In genomic region chr2:157315901-157316300, GRCh38 we compare ENCODE assay signal across 15 cellular contexts. TPM values are rescaled to one million over a fixed set of nuclear protein-coding genes. Genes with fewer than 3 reads are reported as not detected.
A peak's percentile ranks its signal among the peaks of the same experiment; 100 is the strongest.
DNase-seq lines count a peak whose midpoint lies in the region; ATAC-seq and TF ChIP-seq lines count a peak whose summit lies in the region.
"Had no signal": no experiment of that assay in that cellular context is flagged by ENCODE, and none has a peak within 500 bp of the region (broad histone marks: within the 10 kb centered on the region; RNA-seq: fewer than 3 reads in every experiment).

No MANE protein-coding gene starts in this region.

- H3K4me1 Mint-ChIP-seq in H9: peaks cover 33 to 37% of the 10 kb centered on the region in 2 experiments
- H3K4me1 Mint-ChIP-seq: CD4-positive, alpha-beta memory T cell had no signal

- intact Hi-C loops in upper lobe of right lung (cut with DNase I): no loop called here

- no peak overlapping the region for H3K27ac ChIP-seq in H9 (ENCODE audit: insufficient read length, low read depth, low read length)
- H3K27ac ChIP-seq in caudate nucleus (ENCODE audit: low read depth, low read length): peak overlapping the region; percentile 31
- peak overlapping the region; percentile 42 for H3K27ac ChIP-seq in substantia nigra (ENCODE audit: low read depth, low read length, poor library complexity, severe bottlenecking)
- no peak overlapping the region for H3K27ac ChIP-seq in upper lobe of right lung
- H3K27ac ChIP-seq: C4-2B had no signal

- no peak overlapping the region for H4K5ac ChIP-seq in H9 (ENCODE audit: insufficient read length, low read depth, low read length)

- no peak overlapping the region for H2BK15ac ChIP-seq in H9 (ENCODE audit: low read depth, low read length)

- H3K36me3 ChIP-seq in upper lobe of right lung: no peaks in the 10 kb centered on the region
- H3K36me3 ChIP-seq: BE2C had no signal

- H3K4me1 ChIP-seq in H9 (ENCODE audit: insufficient read depth, low read length): no peaks in the 10 kb centered on the region
- no peaks in the 10 kb centered on the region for H3K4me1 ChIP-seq in upper lobe of right lung
- H3K4me1 ChIP-seq: BE2C had no signal

- no peak overlapping the region for H3K4ac ChIP-seq in H9 (ENCODE audit: low read depth, low read length)

- no CpG with 5 or more reads among the region's 4 CpGs for WGBS in H9 (ENCODE audit: extremely low coverage, insufficient read length, low lambda C conversion rate)

- no peak overlapping the region for H4K91ac ChIP-seq in H9 (ENCODE audit: insufficient read length, low read depth, low read length)

- H3K79me2 ChIP-seq in H9 (ENCODE audit: insufficient read depth, low read length): no peaks in the 10 kb centered on the region

- DNase-seq in H9 (peak; percentile 71), caudate nucleus (lab: John Stamatoyannopoulos, UW) (no peak), iPS DF 19.7 (ENCODE audit: low read depth, low spot score) (peak; percentile 63), substantia nigra (lab: John Stamatoyannopoulos, UW) (no peak), NOMO-1 (lab: John Stamatoyannopoulos, UW; ENCODE audit: unreplicated experiment in 2 of 2) (no peak), upper lobe of right lung (no peak)
- DNase-seq: BE2C; CD4-positive, alpha-beta memory T cell; COR-L47; DMS153; DND-41; GF-D8 had no signal

- no peak overlapping the region for H2AFZ ChIP-seq in H9 (ENCODE audit: low read length)

- no peaks in the 10 kb centered on the region for H3K23me2 ChIP-seq in H9 (ENCODE audit: insufficient read length, low read depth, low read length, poor library complexity, severe bottlenecking)

- no peak overlapping the region for H4K8ac ChIP-seq in H9 (replicated peaks; ENCODE audit: insufficient read length, low read depth, low read length)

- no peaks in the 10 kb centered on the region for H4K20me1 ChIP-seq in H9 (ENCODE audit: control insufficient read depth, insufficient read depth, insufficient read length)

- H2BK20ac ChIP-seq in H9 (ENCODE audit: low read depth, low read length, poor library complexity, severe bottlenecking): no peak overlapping the region

- ATAC-seq in HG03460 (IDR thresholded peaks at IDR 0.05; ENCODE audit: unreplicated experiment) (no peak), upper lobe of right lung (no peak)
- ATAC-seq: HepG2 had no signal

- no peaks in the 10 kb centered on the region for H3K9me3 Mint-ChIP-seq in H9
- H3K9me3 Mint-ChIP-seq: CD4-positive, alpha-beta memory T cell had no signal

- H3T11ph ChIP-seq in H9 (ENCODE audit: low read length): no peak overlapping the region

- TF ChIP-seq CTCF in H9 (conservative IDR thresholded peaks at IDR 0.05): no peak
- TF ChIP-seq CTCF in upper lobe of right lung (IDR thresholded peaks at IDR 0.05): no peak

- no peaks in the 10 kb centered on the region for H3K79me1 ChIP-seq in H9 (ENCODE audit: insufficient read depth, low read depth, low read length, poor library complexity, severe bottlenecking)

- H3K27ac Mint-ChIP-seq in H9: peak overlapping the region in 2 of 3 experiments; percentile 49 to 63; a peak in 3 of 7 replicates
- H3K27ac Mint-ChIP-seq: CD4-positive, alpha-beta memory T cell had no signal

- no peak overlapping the region for H3K18ac ChIP-seq in H9 (ENCODE audit: insufficient read length, low read depth, low read length)

- H2BK5ac ChIP-seq in H9 (ENCODE audit: insufficient read length, low read length): no peak overlapping the region

- H3K4me2 ChIP-seq in H9 (ENCODE audit: insufficient read depth, insufficient read length, low read length): no peak overlapping the region

- no peaks in the 10 kb centered on the region for H3K27me3 Mint-ChIP-seq in H9 (ENCODE audit: low read depth)

- H2AK5ac ChIP-seq in H9 (ENCODE audit: insufficient read length, low read length): no peak overlapping the region

- no peak overlapping the region for H3K14ac ChIP-seq in H9 (ENCODE audit: insufficient read depth, low read length)

- H2BK12ac ChIP-seq in H9 (ENCODE audit: insufficient read length, low read depth, low read length): no peak overlapping the region

- H3K4me3 Mint-ChIP-seq in H9: no peak overlapping the region
- H3K4me3 Mint-ChIP-seq: CD4-positive, alpha-beta memory T cell had no signal

- no peaks in the 10 kb centered on the region for H3K27me3 ChIP-seq in H9 (ENCODE audit: insufficient read depth, low read length)
- no peaks in the 10 kb centered on the region for H3K27me3 ChIP-seq in upper lobe of right lung
- H3K27me3 ChIP-seq: BE2C had no signal

- H3K23ac ChIP-seq in H9 (ENCODE audit: insufficient read length, low read depth, low read length): no peak overlapping the region

- H3K9me3 ChIP-seq in H9 (ENCODE audit: control insufficient read depth, low read depth, low read length) (no peaks in the 10 kb centered on the region), upper lobe of right lung (no peaks in the 10 kb centered on the region)
- H3K9me3 ChIP-seq: BE2C had no signal

- no peak overlapping the region for H3K9ac ChIP-seq in H9 (ENCODE audit: extremely low read depth, insufficient read length, low read length)

- no peaks in the 10 kb centered on the region for H3K36me3 Mint-ChIP-seq in H9 (ENCODE audit: insufficient read depth in 1 of 3, low read depth in 3 of 3)

- H3K56ac ChIP-seq in H9 (ENCODE audit: insufficient read length, low read depth, low read length): no peak overlapping the region

- no peak overlapping the region for H3K4me3 ChIP-seq in upper lobe of right lung

- H2BK120ac ChIP-seq in H9 (ENCODE audit: low read depth, low read length, poor library complexity, severe bottlenecking): no peak overlapping the region

RNA-seq across cellular contexts. Expression of gene ERMN, which starts 9.7 kb away (rescaled TPM):
- total RNA-seq in H9 (2021) (0.29 and 0.48 TPM in 2 replicates), upper lobe of right lung (0.32 TPM)
- total RNA-seq: HepG2 had no signal

RNA-seq across cellular contexts. Expression of gene GALNT5, which starts 58.4 kb away (rescaled TPM):
- 0.13 and 0.17 TPM in 2 replicates for total RNA-seq in H9 (2021)
- total RNA-seq in upper lobe of right lung: 40.2 TPM
- total RNA-seq: CD4-positive, alpha-beta memory T cell; HepG2 had no signal

Comparison
In these comparisons a context has a peak if more than half of its experiments do, and no peak if none do; other contexts are left out.
1. DNase-seq: peak in H9 (single experiment) and iPS DF 19.7 (single experiment); none in caudate nucleus (0 of 61), substantia nigra (0 of 49), NOMO-1 (0 of 2) and upper lobe of right lung (single experiment).
2. H3K27ac ChIP-seq: peak in caudate nucleus (single experiment) and substantia nigra (single experiment); none in H9 (single experiment) and upper lobe of right lung (single experiment).
3. RNA of gene GALNT5, which starts 58.4 kb away (total RNA-seq): 40.2 TPM in upper lobe of right lung (single experiment); 0.13 to 0.17 TPM in H9; every median in the first group is over 10 times any median in the second.